1 cellular context compared by ENCODE assay signal in genomic region chr20:49750611-49751396, GRCh38.
A peak's percentile ranks its signal among the peaks of the same experiment; 100 is the strongest.
TF ChIP-seq lines count a peak whose summit lies in the region.

No MANE protein-coding gene starts in this region.

TF ChIP-seq in K562, 482 proteins besides CTCF, POLR2A, EP300 and RAD21 (continued from another document):
- no peak for TF ChIP-seq CTCFL (IDR thresholded peaks at IDR 0.05; ENCODE audit: borderline replicate concordance, insufficient read depth, low read depth, low read length, poor library complexity, severe bottlenecking)
- peak; percentile 42 for TF ChIP-seq USF1 (CRISPR knock-in tag; IDR thresholded peaks at IDR 0.05)
- TF ChIP-seq ZNF277 (CRISPR knock-in tag; IDR thresholded peaks at IDR 0.05; ENCODE audit: borderline replicate concordance): no peak
- no peak for TF ChIP-seq ID3 (CRISPR knock-in tag; IDR thresholded peaks at IDR 0.05)
- TF ChIP-seq ID3 (tag; IDR thresholded peaks at IDR 0.05): no peak
- no peak for TF ChIP-seq POLR2AphosphoS2 (IDR thresholded peaks at IDR 0.05; ENCODE audit: low read length)
- TF ChIP-seq ZNF41 (CRISPR knock-in tag; conservative IDR thresholded peaks at IDR 0.05): no peak
